In the genomic region with DNA sequence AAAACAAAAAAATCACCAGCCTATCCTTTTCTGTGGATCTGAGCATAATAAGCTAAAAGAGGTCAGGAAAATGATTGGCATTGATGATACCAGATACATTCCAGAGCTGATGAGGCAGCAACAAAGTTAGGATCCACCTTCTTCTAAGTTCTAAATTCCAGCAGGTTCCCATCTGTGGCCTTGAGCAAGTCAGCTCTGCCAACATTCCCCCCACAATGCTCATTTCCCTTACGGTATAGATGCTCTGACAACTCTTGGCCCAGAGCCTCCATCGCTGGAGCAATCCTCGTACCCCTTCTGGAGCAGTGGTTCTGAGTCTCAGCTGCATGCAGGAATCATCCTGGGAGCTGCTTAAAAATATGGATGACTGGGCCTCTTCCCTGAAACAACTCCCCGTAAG, we compare ENCODE assay signal across 1 cellular context.
TF ChIP-seq lines count a peak whose summit lies in the region.

No MANE protein-coding gene starts in this region.

TF ChIP-seq in IMR-90, 13 proteins besides CTCF, POLR2A, EP300 and RAD21:
- no peak for TF ChIP-seq RFX5 (IDR thresholded peaks at IDR 0.05; ENCODE audit: low read depth, low read length)
- TF ChIP-seq CHD1 (IDR thresholded peaks at IDR 0.05; ENCODE audit: low read depth, low read length), result no peak
- TF ChIP-seq FOS (IDR thresholded peaks at IDR 0.05; ENCODE audit: low read depth, low read length), result no peak
- TF ChIP-seq MAFK (IDR thresholded peaks at IDR 0.05; ENCODE audit: low read depth, low read length), result no peak
